ENCODE assay signal across 8 cellular contexts in the genomic region with DNA sequence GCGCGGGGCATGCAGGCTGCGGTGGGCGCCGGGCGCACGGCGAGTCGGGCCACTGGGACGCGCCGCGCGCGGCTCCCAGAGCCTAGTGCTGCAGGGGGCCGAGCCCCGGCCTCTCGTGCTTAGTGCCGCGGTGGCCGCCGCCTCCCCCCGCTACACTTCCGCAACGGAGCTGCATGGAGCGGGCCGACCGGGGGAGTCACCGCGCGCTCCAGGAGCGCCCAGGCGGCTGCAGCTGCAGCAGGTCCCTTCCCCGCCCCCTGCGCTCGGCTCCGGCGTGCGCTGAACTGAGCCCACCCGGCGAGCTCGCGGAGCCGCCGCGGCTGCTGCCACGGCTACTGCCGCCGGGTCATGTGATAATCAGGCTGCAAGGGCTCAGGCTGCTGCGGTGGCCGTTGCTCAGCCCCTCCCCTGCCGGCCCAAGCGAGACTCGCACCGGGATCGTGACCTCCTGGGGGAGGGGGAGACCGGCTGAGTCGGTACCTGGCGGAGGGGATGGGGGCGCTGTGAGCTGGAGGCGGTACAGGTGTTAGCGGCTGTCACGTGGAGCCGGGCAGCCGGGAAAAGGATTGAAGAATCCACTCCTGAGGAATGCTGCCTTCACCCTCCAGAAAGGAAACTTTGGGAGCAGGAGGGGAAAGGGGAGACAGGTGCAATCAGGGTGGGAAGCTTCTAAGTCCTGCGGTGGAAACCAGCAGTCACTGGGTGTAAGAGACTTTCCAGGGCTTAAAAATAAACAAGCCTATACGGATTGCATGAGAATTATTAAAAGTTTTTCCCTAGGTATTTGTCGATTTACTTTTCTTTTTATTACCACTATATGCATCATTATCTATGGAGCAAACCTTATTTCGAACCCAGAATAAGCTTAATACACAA. TPM values are rescaled to one million over a fixed set of nuclear protein-coding genes. Genes with fewer than 3 reads are reported as not detected.
A peak's percentile ranks its signal among the peaks of the same experiment; 100 is the strongest.
DNase-seq lines count a peak whose midpoint lies in the region; ATAC-seq and TF ChIP-seq lines count a peak whose summit lies in the region.

Gene PPM1H (minus strand): TSS at position 352 of the 876 bp plus-strand sequence. CDS start 414 bp downstream, outside the sequence.

- TF ChIP-seq CTCF in AG04450 (IDR thresholded peaks at IDR 0.05; ENCODE audit: low read depth, low read length), result peak; percentile 18; the same call in 1 of the 2 replicates
- peak; percentile 65 for TF ChIP-seq CTCF in liver (IDR thresholded peaks at IDR 0.05; ENCODE audit: low read depth, low read length, missing input control)

- peak within 1 kb of the TSS; percentile 52 to 69 for H3K9ac ChIP-seq in duodenal mucosa (ENCODE audit: low read depth in 1 of 2, low read length in 2 of 2)
- H3K9ac ChIP-seq in liver (ENCODE audit: low read depth in 1 of 2, low read length in 2 of 2), result peak within 1 kb of the TSS; percentile 51 to 53

- peaks cover 9 to 11% of the 10 kb centered on the region in 2 donors for H3K4me1 ChIP-seq in duodenal mucosa (ENCODE audit: control insufficient read depth in 1 of 2, insufficient read depth in 2 of 2, low read length in 2 of 2)
- peaks cover 4 to 24% (median 14%) of the 10 kb centered on the region in 4 donors for H3K4me1 ChIP-seq in liver (ENCODE audit: control insufficient read depth in 4 of 4, insufficient read depth in 4 of 4, low read length in 3 of 4)

- H3K36me3 ChIP-seq in duodenal mucosa (ENCODE audit: control insufficient read depth in 1 of 2, insufficient read depth in 2 of 2, low read length in 2 of 2) (no peaks in the 10 kb centered on the region), liver (ENCODE audit: control insufficient read depth in 4 of 4, insufficient read depth in 3 of 4, low read depth in 1 of 4, low read length in 3 of 4) (no peaks in the 10 kb centered on the region)

- peak within 1 kb of the TSS; percentile 65 for H3K4me3 ChIP-seq in AG04450 (ENCODE audit: low read depth, low read length)
- H3K4me3 ChIP-seq in duodenal mucosa (ENCODE audit: low read depth in 1 of 2, low read length in 2 of 2), result peak within 1 kb of the TSS; percentile 84 to 90
- H3K4me3 ChIP-seq in liver (ENCODE audit: low read depth in 1 of 3, low read length in 3 of 3), result peak within 1 kb of the TSS; percentile 59 to 95 (median 89)

- CTCF ChIA-PET in AG04450 (lab: Charles Lee), result interaction anchor here (0.5 to 2.2 kb wide), 9 partner anchors 12 to 217 kb away, joined by 3 to 11 read pairs (median 5); no protein-coding TSS in a partner anchor

- peak; percentile 75 for ATAC-seq in GM18502 (IDR thresholded peaks at IDR 0.05; ENCODE audit: poor library complexity, unreplicated experiment)
- ATAC-seq in HG02884 (IDR thresholded peaks at IDR 0.05; ENCODE audit: unreplicated experiment), result peak; percentile 73

- 1% methylated on average over 69 of the region's 69 CpGs for WGBS in liver

- H3K9me3 ChIP-seq in AG04450 (ENCODE audit: control insufficient read depth, insufficient read depth, low read length), result no peaks in the 10 kb centered on the region; the same call in 1 of the 2 replicates
- no peaks in the 10 kb centered on the region for H3K9me3 ChIP-seq in duodenal mucosa (ENCODE audit: control insufficient read depth in 1 of 2, low read length in 2 of 2)
- H3K9me3 ChIP-seq in liver (ENCODE audit: control insufficient read depth in 4 of 4, low read length in 3 of 4), result no peaks in the 10 kb centered on the region

- H3K27ac ChIP-seq in AG04450 (ENCODE audit: low read depth, low read length), result no peak within 1 kb of the TSS
- peak within 1 kb of the TSS; percentile 25 for H3K27ac ChIP-seq in duodenal mucosa (ENCODE audit: low read depth, low read length)
- H3K27ac ChIP-seq in liver (ENCODE audit: low read depth in 1 of 2, low read length in 2 of 2), result peak within 1 kb of the TSS; percentile 60 to 64

- POLR2A ChIA-PET in AG04450 (lab: Yijun Ruan, JAX), result interaction anchor here (0.6 to 0.7 kb wide), 2 partner anchors 68 to 1993 kb away, joined by 3 to 7 read pairs; no protein-coding TSS in a partner anchor

- H3K27me3 ChIP-seq in AG04450 (ENCODE audit: control insufficient read depth, insufficient read depth, low read length), result peaks cover 22% of the 10 kb centered on the region
- H3K27me3 ChIP-seq in duodenal mucosa (ENCODE audit: control insufficient read depth in 1 of 2, insufficient read depth in 2 of 2, low read length in 2 of 2), result peaks cover 4 to 5% of the 10 kb centered on the region in 2 donors
- no peaks in the 10 kb centered on the region for H3K27me3 ChIP-seq in liver (ENCODE audit: control insufficient read depth in 4 of 4, insufficient read depth in 4 of 4, low read length in 3 of 4)

- peak; percentile 58 to 69 for TF ChIP-seq RAD21 in liver (IDR thresholded peaks at IDR 0.05)

- DNase-seq in AG04450 (ENCODE audit: low read depth, low spot score), result no peak
- DNase-seq in NCI-H1417 (lab: John Stamatoyannopoulos, UW), result peak; percentile 80 to 95 (median 91)
- peak; percentile 59 for DNase-seq in T1000 (lab: John Stamatoyannopoulos, UW)
- peak; percentile 45 for DNase-seq in stimulated activated CD8-positive, alpha-beta memory T cell treated with anti-CD3 and anti-CD28 coated beads, Interleukin-4, amount 100 ng/mL, for 48 hours

TF ChIP-seq in liver, 16 proteins besides CTCF, POLR2A, EP300 and RAD21:
- TF ChIP-seq RXRA (IDR thresholded peaks at IDR 0.05), result peak; percentile 54 to 57
- peak; percentile 90 for TF ChIP-seq NR2F2 (IDR thresholded peaks at IDR 0.05)
- TF ChIP-seq ATF3 (IDR thresholded peaks at IDR 0.05), result no peak
- TF ChIP-seq HNF4A (conservative IDR thresholded peaks at IDR 0.05), result peak in 1 of 2 donors; percentile 51
- TF ChIP-seq ZBTB33 (IDR thresholded peaks at IDR 0.05), result no peak
- TF ChIP-seq, protein P1, sequence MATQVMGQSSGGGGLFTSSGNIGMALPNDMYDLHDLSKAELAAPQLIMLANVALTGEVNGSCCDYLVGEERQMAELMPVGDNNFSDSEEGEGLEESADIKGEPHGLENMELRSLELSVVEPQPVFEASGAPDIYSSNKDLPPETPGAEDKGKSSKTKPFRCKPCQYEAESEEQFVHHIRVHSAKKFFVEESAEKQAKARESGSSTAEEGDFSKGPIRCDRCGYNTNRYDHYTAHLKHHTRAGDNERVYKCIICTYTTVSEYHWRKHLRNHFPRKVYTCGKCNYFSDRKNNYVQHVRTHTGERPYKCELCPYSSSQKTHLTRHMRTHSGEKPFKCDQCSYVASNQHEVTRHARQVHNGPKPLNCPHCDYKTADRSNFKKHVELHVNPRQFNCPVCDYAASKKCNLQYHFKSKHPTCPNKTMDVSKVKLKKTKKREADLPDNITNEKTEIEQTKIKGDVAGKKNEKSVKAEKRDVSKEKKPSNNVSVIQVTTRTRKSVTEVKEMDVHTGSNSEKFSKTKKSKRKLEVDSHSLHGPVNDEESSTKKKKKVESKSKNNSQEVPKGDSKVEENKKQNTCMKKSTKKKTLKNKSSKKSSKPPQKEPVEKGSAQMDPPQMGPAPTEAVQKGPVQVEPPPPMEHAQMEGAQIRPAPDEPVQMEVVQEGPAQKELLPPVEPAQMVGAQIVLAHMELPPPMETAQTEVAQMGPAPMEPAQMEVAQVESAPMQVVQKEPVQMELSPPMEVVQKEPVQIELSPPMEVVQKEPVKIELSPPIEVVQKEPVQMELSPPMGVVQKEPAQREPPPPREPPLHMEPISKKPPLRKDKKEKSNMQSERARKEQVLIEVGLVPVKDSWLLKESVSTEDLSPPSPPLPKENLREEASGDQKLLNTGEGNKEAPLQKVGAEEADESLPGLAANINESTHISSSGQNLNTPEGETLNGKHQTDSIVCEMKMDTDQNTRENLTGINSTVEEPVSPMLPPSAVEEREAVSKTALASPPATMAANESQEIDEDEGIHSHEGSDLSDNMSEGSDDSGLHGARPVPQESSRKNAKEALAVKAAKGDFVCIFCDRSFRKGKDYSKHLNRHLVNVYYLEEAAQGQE (IDR thresholded peaks at IDR 0.05), result no peak
- no peak for TF ChIP-seq HNF4G (IDR thresholded peaks at IDR 0.05)
- TF ChIP-seq GABPA (IDR thresholded peaks at IDR 0.05 in 1 of 2, conservative IDR thresholded peaks at IDR 0.05 in 1 of 2), result no peak
- peak in 1 of 2 donors; percentile 31 for TF ChIP-seq EGR1 (IDR thresholded peaks at IDR 0.05; ENCODE audit: low read depth in 2 of 2)
- TF ChIP-seq, protein P2, sequence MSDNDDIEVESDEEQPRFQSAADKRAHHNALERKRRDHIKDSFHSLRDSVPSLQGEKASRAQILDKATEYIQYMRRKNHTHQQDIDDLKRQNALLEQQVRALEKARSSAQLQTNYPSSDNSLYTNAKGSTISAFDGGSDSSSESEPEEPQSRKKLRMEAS (IDR thresholded peaks at IDR 0.05), result no peak
- TF ChIP-seq TAF1 (conservative IDR thresholded peaks at IDR 0.05), result peak; percentile 31
- TF ChIP-seq SP1 (IDR thresholded peaks at IDR 0.05), result peak; percentile 37
- TF ChIP-seq YY1 (IDR thresholded peaks at IDR 0.05), result no peak
- TF ChIP-seq FOXA2 (IDR thresholded peaks at IDR 0.05), result no peak
- no peak for TF ChIP-seq FOXA1 (IDR thresholded peaks at IDR 0.05)
- peak in 1 of 2 donors; percentile 22 for TF ChIP-seq JUND (IDR thresholded peaks at IDR 0.05)

RNA-seq across cellular contexts. Expression of gene PPM1H, which starts in this region (rescaled TPM):
- polyA plus RNA-seq in AG04450 (2011; rRNA removed) (0.12 and 0.19 TPM in 2 replicates), liver (1 to 10 TPM; 2.3 to 2.5 TPM)
- polyA minus RNA-seq in AG04450 (2011; rRNA and poly(A)+ RNA removed), result 0.18 and 0.43 TPM in 2 replicates
- 1 to 10 TPM; 5.7 to 7.2 TPM for total RNA-seq in liver
